23 cellular contexts compared by ENCODE assay signal in the genomic region with DNA sequence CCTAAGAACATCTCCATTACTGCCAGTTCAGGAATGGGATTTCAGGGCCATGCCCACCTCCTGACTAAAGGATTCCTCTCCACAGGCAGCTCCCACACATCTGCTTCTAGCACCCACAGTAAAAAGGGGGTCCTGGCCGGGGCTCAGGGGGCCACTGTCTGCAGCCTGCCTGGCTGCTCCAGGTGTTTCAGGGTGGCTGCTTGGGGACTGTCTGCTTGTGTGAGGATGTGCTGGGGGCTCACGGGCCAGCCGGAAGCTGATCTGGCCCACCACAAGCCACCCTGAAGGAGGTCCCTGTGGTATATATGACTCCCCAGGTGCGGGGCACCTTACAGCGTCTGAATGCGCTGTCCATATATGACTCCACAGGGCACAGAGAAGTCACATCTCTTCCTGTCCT.
"Had no signal": no experiment of that assay in that cellular context is flagged by ENCODE, and none has a peak within 500 bp of the region (broad histone marks: within the 10 kb centered on the region; RNA-seq: fewer than 3 reads in every experiment).

No MANE protein-coding gene starts in this region.

- ATAC-seq: heart left ventricle; left lung; pancreas; stimulated activated naive CD8-positive, alpha-beta T cell treated with anti-CD3 and anti-CD28 coated beads, Interleukin-15, Interleukin-2, amounts not matched to agents 100 U/mL and 50 U/mL, for 24 hours had no signal

- H3K9me3 Mint-ChIP-seq: natural killer cell, neural crest cell, type B pancreatic cell had no signal

- H3K4me1 ChIP-seq: colonic mucosa, heart left ventricle, left lung, pancreas, prostate gland, suprapubic skin, thyroid gland had no signal

- H3K4me3 Mint-ChIP-seq: natural killer cell, neural crest cell, type B pancreatic cell had no signal

- H3K9me3 ChIP-seq: colonic mucosa, heart left ventricle, left lung, pancreas, prostate gland, suprapubic skin, thyroid gland had no signal

- H3K27ac ChIP-seq: cardiac muscle cell, colonic mucosa, dorsolateral prefrontal cortex, heart left ventricle, left lung, pancreas, prostate gland, suprapubic skin, thyroid gland had no signal

- DNase-seq: cerebellar nuclear complex; colonic mucosa; effector CD8-positive, alpha-beta T cell; hypothalamus; mesendoderm; natural killer cell; nucleus accumbens; small intestine; stimulated activated CD4-positive, alpha-beta T cell treated with anti-CD3 and anti-CD28 coated beads, Interleukin-2, amount 100 ng/mL, for 48 hours; stimulated activated naive CD8-positive, alpha-beta T cell treated with anti-CD3 and anti-CD28 coated beads, Interleukin-15, Interleukin-2, amounts not matched to agents 100 U/mL and 50 U/mL, for 24 hours; thyroid gland had no signal

- FAIRE-seq: frontal cortex, islet of Langerhans, pancreas, small intestine, urothelium cell line had no signal

- H3K27ac Mint-ChIP-seq: natural killer cell, type B pancreatic cell had no signal

- H3K27me3 ChIP-seq: cardiac muscle cell, colonic mucosa, dorsolateral prefrontal cortex, pancreas, thyroid gland had no signal

- H3K4me3 ChIP-seq: cardiac muscle cell, colonic mucosa, dorsolateral prefrontal cortex, heart left ventricle, left lung, pancreas, prostate gland, suprapubic skin, thyroid gland had no signal

- H3K36me3 ChIP-seq: cardiac muscle cell, colonic mucosa, heart left ventricle, left lung, pancreas, prostate gland, suprapubic skin, thyroid gland had no signal

- H3K36me3 Mint-ChIP-seq: natural killer cell, type B pancreatic cell had no signal
